ENCODE assay signal across 31 cellular contexts in genomic region chr22:25213221-25213620, GRCh38. TPM values are rescaled to one million over a fixed set of nuclear protein-coding genes. Genes with fewer than 3 reads are reported as not detected.
DNase-seq lines count a peak whose midpoint lies in the region; ATAC-seq, FAIRE-seq and TF ChIP-seq lines count a peak whose summit lies in the region.
"Had no signal": no experiment of that assay in that cellular context is flagged by ENCODE, and none has a peak within 500 bp of the region (broad histone marks: within the 10 kb centered on the region; RNA-seq: fewer than 3 reads in every experiment).

No MANE protein-coding gene starts in this region.

- H3K4me1 ChIP-seq in HEK293 (ENCODE audit: control insufficient read depth, insufficient read depth, low read length) (no peaks in the 10 kb centered on the region), K562 (replicated peaks in 1 of 2; ENCODE audit: control insufficient read depth in 2 of 2, insufficient read depth in 2 of 2, low read length in 2 of 2) (no peaks in the 10 kb centered on the region)
- H3K4me1 ChIP-seq: BE2C had no signal

- TF ChIP-seq RAD21 in K562 (CRISPR knock-in tag; conservative IDR thresholded peaks at IDR 0.05 in 1 of 2, IDR thresholded peaks at IDR 0.05 in 1 of 2), result no peak

- H3K4me2 ChIP-seq in K562 (ENCODE audit: insufficient read depth, low read length), result no peak overlapping the region

- H3K4me3 ChIP-seq in HEK293 (ENCODE audit: low read depth, low read length) (no peak overlapping the region), K562 (no peak overlapping the region)
- H3K4me3 ChIP-seq: BLaER1, GM12878 had no signal

- no peak overlapping the region for H2AFZ ChIP-seq in K562 (ENCODE audit: low read depth, low read length)

- TF ChIP-seq CTCF in HEK293 (tag by site-specific recombination; IDR thresholded peaks at IDR 0.05) (no peak), K562 (IDR thresholded peaks at IDR 0.05 in 2 of 3, conservative IDR thresholded peaks at IDR 0.05 in 1 of 3; ENCODE audit: insufficient read depth in 2 of 3, low read depth in 1 of 3, low read length in 3 of 3) (no peak)

- CTCF ChIA-PET in HEK293 (lab: Yijun Ruan, JAX) (interaction anchor here (3.0 kb wide), 1 partner anchor 11 kb away, joined by 18 read pairs; no protein-coding TSS in a partner anchor), K562 (lab: Yijun Ruan, JAX; ENCODE audit: low intra/inter-chr PET ratio) (no interaction called here)

- H3K27ac ChIP-seq in HEK293 (ENCODE audit: extremely low read depth, low read depth, low read length), result no peak overlapping the region
- H3K27ac ChIP-seq in K562 (ENCODE audit: extremely low read depth, low read depth, low read length), result no peak overlapping the region
- H3K27ac ChIP-seq: BLaER1 had no signal

- in situ Hi-C loops in K562 (cut with MboI), result loop anchor here (25.0 kb wide), 1 partner anchor 1124 kb away; no protein-coding TSS in a partner anchor

- TF ChIP-seq EP300 in K562 (IDR thresholded peaks at IDR 0.05; ENCODE audit: low read length), result no peak

- WGBS in K562 (ENCODE audit: insufficient coverage, low coverage, missing lambda C conversion rate), result 0% methylated on average over 3 of the region's 3 CpGs

- H3K27me3 ChIP-seq in K562 (ENCODE audit: control insufficient read depth in 2 of 2, insufficient read depth in 2 of 2, low read length in 2 of 2), result no peaks in the 10 kb centered on the region
- H3K27me3 ChIP-seq: BE2C, BLaER1 had no signal

- ATAC-seq in K562, result no peak
- ATAC-seq: GM12878 had no signal

- H4K20me1 ChIP-seq in K562 (replicated peaks; ENCODE audit: control insufficient read depth, insufficient read depth, low read length), result no peaks in the 10 kb centered on the region
- H4K20me1 ChIP-seq: BLaER1 had no signal

- DNase-seq in K562 (ENCODE audit: extremely low read depth in 1 of 4, low spot score in 3 of 4) (no peak), urothelium cell line (ENCODE audit: low spot score) (no peak), SW 1271 (lab: John Stamatoyannopoulos, UW) (no peak)
- no peak for DNase-seq in activated CD4-positive, alpha-beta T cell treated with anti-CD3 and anti-CD28 coated beads, Interleukin-2, amount 50 U/mL, for 48 hours
- DNase-seq: 8988T; ACHN; BE2C; C1 segment of cervical spinal cord; CD4-positive, alpha-beta memory T cell; CD4-positive, CD25-positive, alpha-beta regulatory T cell; CD8-positive, alpha-beta memory T cell; COR-L47; DMS 273 treated with DMSO at 0.1 percent for 48 hours; DMS153; DMS53; DMS79; DND-41; EL; GDM1 had no signal

- no peaks in the 10 kb centered on the region for H3K79me2 ChIP-seq in K562 (ENCODE audit: control insufficient read depth, insufficient read depth, low read length)

- H3K9ac ChIP-seq in K562 (ENCODE audit: insufficient read depth in 1 of 2, low read depth in 2 of 2, low read length in 2 of 2), result no peak overlapping the region
- H3K9ac ChIP-seq: BLaER1 had no signal

- BruUV-seq in K562 (replicated peaks; lab: Mats Ljungman, UMichigan), result no TSS peak

- H3K36me3 ChIP-seq in HEK293 (ENCODE audit: control insufficient read depth in 2 of 2, insufficient read depth in 1 of 2, low read length in 2 of 2) (no peaks in the 10 kb centered on the region), K562 (ENCODE audit: control insufficient read depth, insufficient read depth, low read length) (no peaks in the 10 kb centered on the region)
- H3K36me3 ChIP-seq: BE2C, BLaER1 had no signal

- H3K9me1 ChIP-seq in K562 (ENCODE audit: control insufficient read depth, insufficient read depth, low read length), result no peaks in the 10 kb centered on the region

- POLR2A ChIA-PET in HEK293 (lab: Yijun Ruan, JAX) (no interaction called here), K562 (lab: Yijun Ruan, JAX) (no interaction called here)

- intact Hi-C loops in K562 (cut with micrococcal nuclease), result no loop called here

- no peak for TF ChIP-seq POLR2A in K562 (conservative IDR thresholded peaks at IDR 0.05)

- H3K9me3 ChIP-seq in HEK293 (ENCODE audit: control insufficient read depth, insufficient read depth, low read depth, low read length) (no peaks in the 10 kb centered on the region; the same call in 1 of the 2 replicates), K562 (replicated peaks; ENCODE audit: control insufficient read depth, insufficient read depth, low read depth, low read length) (no peaks in the 10 kb centered on the region)
- H3K9me3 ChIP-seq: BE2C had no signal

- no peak for FAIRE-seq in K562 (lab: Jason Lieb, UNC)
- peak; percentile 50 for FAIRE-seq in urothelium cell line (lab: Jason Lieb, UNC)
- FAIRE-seq: A204.1, GM12878, GM12892, GM18507, GM19239 had no signal

TF ChIP-seq in HEK293, 187 proteins besides CTCF, POLR2A, EP300 and RAD21:
- no peak for TF ChIP-seq ZNF155 (tag by site-specific recombination; IDR thresholded peaks at IDR 0.05)
- no peak for TF ChIP-seq ZNF658 (tag by site-specific recombination; IDR thresholded peaks at IDR 0.05)
- peak; percentile 68; the same call in 1 of the 2 replicates for TF ChIP-seq RBAK (tag by site-specific recombination; IDR thresholded peaks at IDR 0.05)
- TF ChIP-seq ZNF514 (tag by site-specific recombination; IDR thresholded peaks at IDR 0.05), result no peak
- TF ChIP-seq ZNF76 (tag by site-specific recombination; IDR thresholded peaks at IDR 0.05; ENCODE audit: borderline replicate concordance, low read depth), result no peak

TF ChIP-seq in K562, 482 proteins besides CTCF, POLR2A, EP300 and RAD21:
- TF ChIP-seq PRDM10 (IDR thresholded peaks at IDR 0.05; ENCODE audit: partially characterized antibody), result no peak
- peak; percentile 16 for TF ChIP-seq RBM25 (IDR thresholded peaks at IDR 0.05; ENCODE audit: low read depth, low read length, severe bottlenecking)
- peak; percentile 84 for TF ChIP-seq ZNF12 (CRISPR knock-in tag; IDR thresholded peaks at IDR 0.05)

RNA-seq across cellular contexts. Expression of gene CRYBB2, which starts 6.2 kb away (rescaled TPM):
- total RNA-seq in K562 (2011; cell fraction: chromatin; rRNA removed; ENCODE audit: low replicate concordance), result not detected in 2 replicates
- not detected in 2 replicates for total RNA-seq in K562 (2011; cell fraction: nucleolus; rRNA removed)
- total RNA-seq in K562 (2011; cell fraction: nucleoplasm; rRNA removed), result not detected in 2 replicates
- total RNA-seq in K562 (2014; rRNA removed) (not detected in 2 replicates), K562 (2014; rRNA removed; fragmentation: Illumina TruSeq; extraction: Trizol) (not detected in 2 replicates), K562 (2015; rRNA removed; fragmentation: Illumina TruSeq; extraction: Trizol) (not detected in 2 replicates), K562 (2021) (not detected in 2 replicates)
- polyA plus RNA-seq in K562 (2011; rRNA removed) (not detected in 2 replicates), K562 (2014; fragmentation: Illumina TruSeq; extraction: Trizol) (not detected in 2 replicates), K562 (2014; fragmentation: Nextera tagmentation; extraction: Ambion mirVana) (not detected), K562 (2014; rRNA removed) (not detected in 2 replicates)
- not detected in 2 replicates for polyA plus RNA-seq in K562 (2011; cell fraction: cytosol; rRNA removed)
- polyA plus RNA-seq in K562 (2011; cell fraction: nucleus; rRNA removed), result not detected in 2 replicates
- not detected in 2 replicates for polyA plus RNA-seq in K562 (2012)
- polyA minus RNA-seq in K562 (2011; rRNA and poly(A)+ RNA removed), result not detected in 2 replicates
- polyA minus RNA-seq in K562 (2011; cell fraction: cytosol; rRNA and poly(A)+ RNA removed), result not detected in 2 replicates
- not detected in 2 replicates for polyA minus RNA-seq in K562 (2011; cell fraction: nucleus; rRNA and poly(A)+ RNA removed)
- total RNA-seq: A673; CD4-positive, alpha-beta memory T cell; CD4-positive, CD25-positive, alpha-beta regulatory T cell; CD8-positive, alpha-beta memory T cell; Daoy; G401; GM12878 had no signal
- polyA plus RNA-seq: CD14-positive monocyte; CD4-positive, alpha-beta memory T cell; CD4-positive, CD25-positive, alpha-beta regulatory T cell; CD8-positive, alpha-beta memory T cell; GM12878 had no signal

RNA-seq across cellular contexts. Expression of gene CRYBB3, which starts 13.6 kb away (rescaled TPM):
- total RNA-seq in K562 (2011; cell fraction: chromatin; rRNA removed; ENCODE audit: low replicate concordance), result not detected in 2 replicates
- total RNA-seq in K562 (2011; cell fraction: nucleolus; rRNA removed), result not detected in 2 replicates
- total RNA-seq in K562 (2011; cell fraction: nucleoplasm; rRNA removed), result not detected in 2 replicates
- total RNA-seq in K562 (2014; rRNA removed) (not detected in 2 replicates), K562 (2014; rRNA removed; fragmentation: Illumina TruSeq; extraction: Trizol) (not detected in 2 replicates), K562 (2015; rRNA removed; fragmentation: Illumina TruSeq; extraction: Trizol) (not detected in 2 replicates), K562 (2021) (not detected in 2 replicates)
- polyA plus RNA-seq in K562 (2011; rRNA removed) (not detected in 2 replicates), K562 (2014; fragmentation: Illumina TruSeq; extraction: Trizol) (not detected in 2 replicates), K562 (2014; fragmentation: Nextera tagmentation; extraction: Ambion mirVana) (not detected), K562 (2014; rRNA removed) (not detected in 2 replicates)
- polyA plus RNA-seq in K562 (2011; cell fraction: cytosol; rRNA removed), result not detected in 2 replicates
- polyA plus RNA-seq in K562 (2011; cell fraction: nucleus; rRNA removed), result not detected in 2 replicates
- polyA plus RNA-seq in K562 (2012), result not detected in 2 replicates
- not detected in 2 replicates for polyA minus RNA-seq in K562 (2011; rRNA and poly(A)+ RNA removed)
- polyA minus RNA-seq in K562 (2011; cell fraction: cytosol; rRNA and poly(A)+ RNA removed), result not detected in 2 replicates
- not detected in 2 replicates for polyA minus RNA-seq in K562 (2011; cell fraction: nucleus; rRNA and poly(A)+ RNA removed)
- total RNA-seq: A673; CD4-positive, alpha-beta memory T cell; CD4-positive, CD25-positive, alpha-beta regulatory T cell; Daoy; G401; GM12878 had no signal
- polyA plus RNA-seq: AG04450; CD14-positive monocyte; CD4-positive, alpha-beta memory T cell; CD4-positive, CD25-positive, alpha-beta regulatory T cell; CD8-positive, alpha-beta memory T cell had no signal
